35 cellular contexts compared by ENCODE assay signal in the genomic region with DNA sequence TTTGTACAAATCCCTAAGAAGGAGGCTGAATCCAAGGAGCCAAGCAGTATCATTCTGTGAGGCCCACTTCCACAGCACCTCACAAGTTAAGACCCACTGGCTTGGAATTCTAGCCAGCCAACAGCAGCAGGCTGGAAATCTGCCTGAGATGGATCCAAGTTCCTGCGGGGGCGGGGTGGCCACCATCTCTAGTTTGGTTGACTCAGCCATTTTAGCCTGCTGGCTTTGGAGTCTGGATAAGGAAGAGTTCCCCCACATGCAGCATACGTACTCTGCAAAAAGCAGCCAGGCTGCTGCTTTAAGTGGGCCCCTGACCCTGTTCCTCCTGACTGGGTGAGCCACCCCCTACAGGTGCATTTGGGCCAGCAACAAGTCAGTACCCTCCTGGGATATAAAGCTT.
"Had no signal": no experiment of that assay in that cellular context is flagged by ENCODE, and none has a peak within 500 bp of the region (broad histone marks: within the 10 kb centered on the region; RNA-seq: fewer than 3 reads in every experiment).

No MANE protein-coding gene starts in this region.

- DNase-seq: activated CD4-positive, alpha-beta memory T cell treated with anti-CD3 and anti-CD28 coated beads, Interleukin-2, amount 10 ng/mL, durations not matched to agents 7 days and 5 days; activated CD4-positive, alpha-beta T cell treated with anti-CD3 and anti-CD28 coated beads for 1 hour; activated CD4-positive, alpha-beta T cell treated with anti-CD3 and anti-CD28 coated beads for 36 hours; activated CD4-positive, alpha-beta T cell treated with anti-CD3 and anti-CD28 coated beads for 48 hours; activated CD4-positive, alpha-beta T cell treated with anti-CD3 and anti-CD28 coated beads, Interleukin-2, amount 10 ng/mL, durations not matched to agents 7 days and 5 days; activated CD4-positive, alpha-beta T cell treated with anti-CD3 and anti-CD28 coated beads, Interleukin-2, amount 50 U/mL, for 48 hours; activated CD4-positive, CD25-positive, alpha-beta regulatory T cell; activated CD8-positive, alpha-beta memory T cell treated with anti-CD3 and anti-CD28 coated beads for 24 hours; activated CD8-positive, alpha-beta memory T cell treated with anti-CD3 and anti-CD28 coated beads, Interleukin-2, amount 10 ng/mL, durations not matched to agents 7 days and 5 days; activated CD8-positive, alpha-beta memory T cell treated with anti-CD3 and anti-CD28 coated beads, Interleukin-2, amount 50 U/mL, for 48 hours; activated CD8-positive, alpha-beta T cell treated with anti-CD3 and anti-CD28 coated beads, Interleukin-2, amount 10 ng/mL, durations not matched to agents 7 days and 5 days; activated effector memory CD4-positive, alpha-beta T cell treated with anti-CD3 and anti-CD28 coated beads, Interleukin-2, amount 50 U/mL, for 16 hours; activated gamma-delta T cell treated with Interleukin-2 at 50 U/mL for 16 hours; activated naive CD4-positive, alpha-beta T cell; activated naive CD4-positive, alpha-beta T cell treated with anti-CD3 and anti-CD28 coated beads for 36 hours; activated naive CD4-positive, alpha-beta T cell treated with anti-CD3 and anti-CD28 coated beads, Interleukin-2, amount 50 U/mL, for 16 hours; activated naive CD8-positive, alpha-beta T cell treated with anti-CD3 and anti-CD28 coated beads for 36 hours; activated T-cell treated with anti-CD3 and anti-CD28 coated beads, Interleukin-2, amount 50 U/mL, for 4 hours; activated T-cell treated with anti-CD3 and anti-CD28 coated beads, Interleukin-2, amount 50 U/mL, for 72 hours; adrenal gland; amygdala; anterior cingulate cortex; central memory CD4-positive, alpha-beta T cell; T-helper 1 cell; T-helper 2 cell; T-helper 9 cell; WERI-Rb-1 had no signal

- H3K27me3 ChIP-seq: adrenal gland, ascending aorta, cardiac muscle cell had no signal

- ATAC-seq: activated CD4-positive, alpha-beta T cell treated with anti-CD3 and anti-CD28 coated beads for 36 hours; activated CD4-positive, CD25-positive, alpha-beta regulatory T cell treated with anti-CD3 and anti-CD28 coated beads, Interleukin-2, amount 50 U/mL, for 24 hours; activated CD8-positive, alpha-beta memory T cell treated with anti-CD3 and anti-CD28 coated beads, Interleukin-2, amount 10 ng/mL, durations not matched to agents 7 days and 5 days; activated CD8-positive, alpha-beta T cell treated with anti-CD3 and anti-CD28 coated beads, Interleukin-2, amount 10 ng/mL, durations not matched to agents 7 days and 5 days; activated naive CD4-positive, alpha-beta T cell treated with anti-CD3 and anti-CD28 coated beads, Interleukin-2, amount 50 U/mL, for 72 hours; activated T-cell treated with anti-CD3 and anti-CD28 coated beads, Interleukin-2, amount 50 U/mL, for 4 hours; activated T-cell treated with anti-CD3 and anti-CD28 coated beads, Interleukin-2, amount 50 U/mL, for 72 hours; activated T-helper 17 cell treated with anti-CD3 and anti-CD28 coated beads, Interleukin-2, amount 50 U/mL, for 72 hours; WTC11 had no signal

- FAIRE-seq: bronchial epithelial cell, TTC549 had no signal

- H3K27ac ChIP-seq: adrenal gland, ascending aorta, cardiac muscle cell, WERI-Rb-1 had no signal

- H3K4me1 ChIP-seq: adrenal gland, ascending aorta had no signal

- H3K4me3 ChIP-seq: adrenal gland, ascending aorta, cardiac muscle cell had no signal

- H3K9me3 ChIP-seq: ascending aorta had no signal
